Comparison of ENCODE assay signal across 9 cellular contexts in the genomic region with DNA sequence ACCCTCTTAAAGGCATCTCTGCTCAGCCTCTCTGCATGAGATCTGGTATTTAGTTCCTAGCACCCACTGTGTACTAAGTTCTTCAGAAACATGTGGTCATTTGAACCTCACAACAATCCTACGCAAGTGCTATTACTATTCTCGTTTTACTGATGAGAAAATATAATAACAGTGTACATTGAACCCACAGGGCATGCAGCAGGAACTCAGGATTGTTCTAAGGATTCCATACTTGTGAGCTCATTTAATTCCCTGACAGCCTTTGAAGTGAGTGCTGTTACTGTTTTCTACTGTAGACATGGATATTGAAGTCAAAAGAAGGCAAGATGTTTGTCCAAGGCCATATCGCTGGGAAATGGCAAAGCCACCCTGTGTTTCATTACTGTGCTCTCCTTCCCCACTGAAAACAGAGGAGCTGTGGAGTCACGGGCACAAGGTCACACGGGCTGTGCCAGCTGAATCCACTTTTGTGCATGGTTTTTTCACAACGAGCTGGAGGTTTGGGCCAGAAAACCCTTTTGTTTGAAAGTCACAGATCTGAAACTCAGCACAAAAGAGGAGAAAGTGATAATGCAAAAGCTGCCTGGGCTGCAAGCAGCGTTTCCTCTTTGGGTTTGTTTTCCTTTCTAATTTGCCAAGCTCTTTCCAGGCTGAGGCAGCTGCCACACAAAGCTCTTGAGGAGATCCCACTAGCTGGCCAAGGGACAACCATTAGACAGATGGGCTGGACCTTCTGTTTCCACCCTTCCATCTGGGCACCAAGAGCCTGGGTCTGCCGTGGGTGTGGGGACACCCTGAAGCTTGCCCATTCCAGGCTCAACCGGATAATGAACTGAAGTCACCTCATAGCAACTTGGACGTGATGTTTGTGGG.
DNase-seq lines count a peak whose midpoint lies in the region; ATAC-seq and TF ChIP-seq lines count a peak whose summit lies in the region.
"Had no signal": no experiment of that assay in that cellular context is flagged by ENCODE, and none has a peak within 500 bp of the region (broad histone marks: within the 10 kb centered on the region; RNA-seq: fewer than 3 reads in every experiment).

No MANE protein-coding gene starts in this region.

- H2AFZ ChIP-seq in trophoblast cell (ENCODE audit: insufficient read depth, low read length, poor library complexity) (no peak overlapping the region), Karpas-422 (ENCODE audit: low read length) (no peak overlapping the region)

- no peaks in the 10 kb centered on the region for H3K36me3 ChIP-seq in esophagus squamous epithelium
- no peaks in the 10 kb centered on the region for H3K36me3 ChIP-seq in trophoblast cell (ENCODE audit: control insufficient read depth in 1 of 2, insufficient read depth in 2 of 2, low read length in 2 of 2)
- no peaks in the 10 kb centered on the region for H3K36me3 ChIP-seq in Karpas-422 (ENCODE audit: insufficient read depth, low read length)

- no peaks in the 10 kb centered on the region for H3K9me2 ChIP-seq in Karpas-422 (replicated peaks; ENCODE audit: insufficient read depth, low read length)

- H3K4me1 ChIP-seq in esophagus squamous epithelium (peaks cover 0 to 37% (median 16%) of the 10 kb centered on the region in 3 donors), trophoblast cell (ENCODE audit: control insufficient read depth in 1 of 2, insufficient read depth in 2 of 2, low read length in 2 of 2) (peaks cover 14% of the 10 kb centered on the region in 2 experiments), Karpas-422 (ENCODE audit: low read length) (no peaks in the 10 kb centered on the region)

- peak overlapping the region; percentile 29 to 57 (median 38) for H3K27ac ChIP-seq in esophagus squamous epithelium
- peak overlapping the region; percentile 30 for H3K27ac ChIP-seq in trophoblast cell (ENCODE audit: low read depth, low read length)
- no peak overlapping the region for H3K27ac ChIP-seq in Karpas-422 (ENCODE audit: low read length)
- H3K27ac ChIP-seq: SK-N-MC had no signal

- peak overlapping the region; percentile 34 for H3K27ac Mint-ChIP-seq in activated CD4-positive, alpha-beta T cell treated with anti-CD3 and anti-CD28 coated beads, Interleukin-2, amount 10 ng/mL, durations not matched to agents 24 days and 14 days

- peak overlapping the region; percentile 33 for H3K18ac ChIP-seq in trophoblast cell (ENCODE audit: low read length)

- H3K23ac ChIP-seq in trophoblast cell (ENCODE audit: low read length) = no peak overlapping the region

- H3K4me3 ChIP-seq in esophagus squamous epithelium = peak overlapping the region in 1 of 4 donors; percentile 25
- no peak overlapping the region for H3K4me3 ChIP-seq in trophoblast cell (ENCODE audit: low read depth, low read length)
- no peak overlapping the region for H3K4me3 ChIP-seq in Karpas-422 (ENCODE audit: low read length)
- H3K4me3 ChIP-seq: SK-N-MC had no signal

- 39 to 48% methylated on average over 9 to 10 of the region's 10 CpGs for WGBS in esophagus squamous epithelium, 2 donors
- no CpG with 5 or more reads among the region's 10 CpGs for WGBS in trophoblast cell (ENCODE audit: extremely low coverage, insufficient coverage, insufficient read length)

- H3K9me3 ChIP-seq in esophagus squamous epithelium = no peaks in the 10 kb centered on the region
- H3K9me3 ChIP-seq in trophoblast cell (ENCODE audit: insufficient read depth, low read depth, low read length) = no peaks in the 10 kb centered on the region
- no peaks in the 10 kb centered on the region for H3K9me3 ChIP-seq in Karpas-422 (ENCODE audit: low read length)

- H3K27me3 Mint-ChIP-seq in activated CD4-positive, alpha-beta T cell treated with anti-CD3 and anti-CD28 coated beads, Interleukin-2, amount 10 ng/mL, durations not matched to agents 24 days and 14 days = peaks cover 1% of the 10 kb centered on the region

- H3K27me3 ChIP-seq in esophagus squamous epithelium (peaks cover 0 to 6% (median 0%) of the 10 kb centered on the region in 4 donors), trophoblast cell (ENCODE audit: insufficient read depth, low read length) (no peaks in the 10 kb centered on the region), Karpas-422 (ENCODE audit: low read length) (no peaks in the 10 kb centered on the region)

- no peak for TF ChIP-seq CTCF in esophagus squamous epithelium (IDR thresholded peaks at IDR 0.05)

- peaks cover 24% of the 10 kb centered on the region for H3K4me1 Mint-ChIP-seq in activated CD4-positive, alpha-beta T cell treated with anti-CD3 and anti-CD28 coated beads, Interleukin-2, amount 10 ng/mL, durations not matched to agents 24 days and 14 days

- TF ChIP-seq POLR2A in esophagus squamous epithelium (IDR thresholded peaks at IDR 0.05) = no peak

- no peaks in the 10 kb centered on the region for H3K9me3 Mint-ChIP-seq in activated CD4-positive, alpha-beta T cell treated with anti-CD3 and anti-CD28 coated beads, Interleukin-2, amount 10 ng/mL, durations not matched to agents 24 days and 14 days

- H2AK5ac ChIP-seq in trophoblast cell (ENCODE audit: low read length) = peak overlapping the region; percentile 39

- ATAC-seq in HG03025 (IDR thresholded peaks at IDR 0.05; ENCODE audit: low FRiP score, unreplicated experiment) = no peak
- no peak for ATAC-seq in GM19328 (IDR thresholded peaks at IDR 0.05; ENCODE audit: unreplicated experiment)

- no peaks in the 10 kb centered on the region for H3K36me3 Mint-ChIP-seq in activated CD4-positive, alpha-beta T cell treated with anti-CD3 and anti-CD28 coated beads, Interleukin-2, amount 10 ng/mL, durations not matched to agents 24 days and 14 days (ENCODE audit: low read depth)

- peak overlapping the region; percentile 43 for H4K8ac ChIP-seq in trophoblast cell (ENCODE audit: low read depth, low read length)

- peak overlapping the region; percentile 48 for H2BK120ac ChIP-seq in trophoblast cell (ENCODE audit: insufficient read depth, low read length, poor library complexity)

- H3K79me2 ChIP-seq in trophoblast cell (ENCODE audit: control insufficient read depth, insufficient read depth, low read length, poor library complexity) (no peaks in the 10 kb centered on the region), Karpas-422 (ENCODE audit: low read length) (no peaks in the 10 kb centered on the region)

- peaks cover 7% of the 10 kb centered on the region for H3K79me1 ChIP-seq in trophoblast cell (ENCODE audit: low read length)

- intact Hi-C loops in activated CD4-positive, alpha-beta T cell treated with anti-CD3 and anti-CD28 coated beads, Interleukin-2, amount 10 ng/mL, durations not matched to agents 24 days and 14 days (cut with micrococcal nuclease) = loop anchor here (5.0 kb wide), 2 partner anchors 231 to 769 kb away; a partner anchor contains a TSS
- intact Hi-C loops in esophagus squamous epithelium (cut with DNase I) = loop anchor here (10.0 kb wide), 1 partner anchor 162 kb away; no protein-coding TSS in a partner anchor

- H3K14ac ChIP-seq in trophoblast cell (ENCODE audit: low read length) = peak overlapping the region; percentile 45

- H3K4me3 Mint-ChIP-seq in activated CD4-positive, alpha-beta T cell treated with anti-CD3 and anti-CD28 coated beads, Interleukin-2, amount 10 ng/mL, durations not matched to agents 24 days and 14 days = peak overlapping the region; percentile 36

- H4K12ac ChIP-seq in trophoblast cell (ENCODE audit: low read depth, low read length) = no peak overlapping the region

- in situ Hi-C loops in SK-MEL-5 (cut with HindIII; ENCODE audit: low pct_unique_long_range_greater_than_20kb, low sequenced_read_pairs) = no loop called here

- H4K91ac ChIP-seq in trophoblast cell (ENCODE audit: low read depth, low read length) = peak overlapping the region; percentile 56

- H4K20me1 ChIP-seq in Karpas-422 (ENCODE audit: insufficient read depth, low read depth, low read length) = no peaks in the 10 kb centered on the region

- no peak overlapping the region for H3K4ac ChIP-seq in trophoblast cell (ENCODE audit: low read depth, low read length)

- DNase-seq in activated CD4-positive, alpha-beta T cell treated with anti-CD3 and anti-CD28 coated beads, Interleukin-2, amount 10 ng/mL, durations not matched to agents 24 days and 14 days = peak; percentile 70
- DNase-seq in activated CD4-positive, alpha-beta T cell treated with anti-CD3 and anti-CD28 coated beads, Interleukin-2, amount 50 U/mL, for 1 hour = no peak
- DNase-seq in SK-MEL-5 (ENCODE audit: low read depth, low spot score) (peak; percentile 20), esophagus squamous epithelium (lab: John Stamatoyannopoulos, UW) (no peak), trophoblast cell (peak; percentile 23 to 71), Karpas-422 (no peak)

- H3K4me2 ChIP-seq in trophoblast cell (ENCODE audit: low read length) (peak overlapping the region; percentile 29), Karpas-422 (ENCODE audit: low read depth, low read length, poor library complexity, severe bottlenecking) (no peak overlapping the region)

- H2BK5ac ChIP-seq in trophoblast cell (ENCODE audit: low read depth, low read length, poor library complexity) = peak overlapping the region; percentile 65

- peak overlapping the region; percentile 85 for H2BK12ac ChIP-seq in trophoblast cell (ENCODE audit: low read length)

- no peak overlapping the region for H3K9ac ChIP-seq in trophoblast cell (ENCODE audit: low read length)
- H3K9ac ChIP-seq in Karpas-422 (ENCODE audit: low read length) = no peak overlapping the region

Comparison
In these comparisons a context has a peak if more than half of its experiments do, and no peak if none do; other contexts are left out.
1. DNase-seq: peak in activated CD4-positive, alpha-beta T cell treated with anti-CD3 and anti-CD28 coated beads, Interleukin-2, amount 10 ng/mL, durations not matched to agents 24 days and 14 days (single experiment), SK-MEL-5 (single experiment) and trophoblast cell (2 of 2); none in activated CD4-positive, alpha-beta T cell treated with anti-CD3 and anti-CD28 coated beads, Interleukin-2, amount 50 U/mL, for 1 hour (single experiment), esophagus squamous epithelium (single experiment) and Karpas-422 (single experiment).